ENCODE assay signal across 29 cellular contexts in genomic region chr19:49167857-49168409, GRCh38. TPM values are rescaled to one million over a fixed set of nuclear protein-coding genes. Genes with fewer than 3 reads are reported as not detected.
DNase-seq lines count a peak whose midpoint lies in the region; ATAC-seq and TF ChIP-seq lines count a peak whose summit lies in the region.
"Had no signal": no experiment of that assay in that cellular context is flagged by ENCODE, and none has a peak within 500 bp of the region (broad histone marks: within the 10 kb centered on the region; RNA-seq: fewer than 3 reads in every experiment).

No MANE protein-coding gene starts in this region.

- H4K8ac ChIP-seq in neuronal stem cell (ENCODE audit: low read depth, low read length): no peak overlapping the region

- dilution Hi-C loops in mammary epithelial cell (cut with HindIII; ENCODE audit: low sequenced_read_pairs): no loop called here

- no peak overlapping the region for H3K9ac ChIP-seq in mammary epithelial cell (ENCODE audit: insufficient read depth, low read length)
- no peak overlapping the region for H3K9ac ChIP-seq in neuronal stem cell (ENCODE audit: low read depth, low read length, poor library complexity)
- H3K9ac ChIP-seq: BLaER1 had no signal

- CTCF ChIA-PET in mammary epithelial cell (lab: Charles Lee; ENCODE audit: low non-redundant PET): no interaction called here

- TF ChIP-seq POLR2A in breast epithelium (IDR thresholded peaks at IDR 0.05): no peak

- H4K20me1 ChIP-seq in mammary epithelial cell (ENCODE audit: insufficient read depth, low read length): no peaks in the 10 kb centered on the region
- H4K20me1 ChIP-seq: BLaER1 had no signal

- H3K4me3 ChIP-seq in mammary epithelial cell (replicated peaks in 1 of 3; ENCODE audit: insufficient read depth in 1 of 3, low read depth in 2 of 3, low read length in 3 of 3): no peak overlapping the region
- H3K4me3 ChIP-seq in breast epithelium: no peak overlapping the region
- H3K4me3 ChIP-seq in neuronal stem cell (ENCODE audit: low read length in 2 of 2): no peak overlapping the region
- H3K4me3 ChIP-seq: BLaER1, SK-N-MC had no signal

- no peak overlapping the region for H2BK12ac ChIP-seq in neuronal stem cell (ENCODE audit: low read length)

- H2BK15ac ChIP-seq in neuronal stem cell (ENCODE audit: low read length): no peak overlapping the region

- no peaks in the 10 kb centered on the region for H3K27me3 ChIP-seq in mammary epithelial cell (ENCODE audit: insufficient read depth, low read length)
- H3K27me3 ChIP-seq in breast epithelium: no peaks in the 10 kb centered on the region
- peaks cover 0 to 3% (median 0%) of the 10 kb centered on the region in 3 experiments for H3K27me3 ChIP-seq in neuronal stem cell (ENCODE audit: control insufficient read depth in 3 of 3, insufficient read depth in 3 of 3, low read depth in 1 of 3, low read length in 3 of 3)
- H3K27me3 ChIP-seq: BLaER1 had no signal

- in situ Hi-C loops in mammary epithelial cell (cut with MboI; ENCODE audit: low sequenced_read_pairs in 2 of 2): no loop called here

- ATAC-seq in esophagus mucosa: peak; percentile 12
- no peak for ATAC-seq in HG03135 (IDR thresholded peaks at IDR 0.05; ENCODE audit: unreplicated experiment)
- ATAC-seq: HepG2 had no signal

- intact Hi-C loops in mammary epithelial cell (cut with micrococcal nuclease) (no loop called here), breast epithelium (cut with DNase I; ENCODE audit: low total_unique reads) (no loop called here)

- H3K27ac ChIP-seq in mammary epithelial cell (ENCODE audit: insufficient read depth, low read depth, low read length): no peak overlapping the region
- H3K27ac ChIP-seq in breast epithelium: no peak overlapping the region
- H3K27ac ChIP-seq in neuronal stem cell (replicated peaks; ENCODE audit: low read length): no peak overlapping the region
- H3K27ac ChIP-seq: 22Rv1, BLaER1, SK-N-MC had no signal

- no peak overlapping the region for H4K91ac ChIP-seq in neuronal stem cell (ENCODE audit: low read depth, low read length, poor library complexity)

- H3K14ac ChIP-seq in neuronal stem cell (ENCODE audit: low read length): no peak overlapping the region

- H2BK120ac ChIP-seq in neuronal stem cell (ENCODE audit: low read depth, low read length): no peak overlapping the region

- TSS peak; percentile 26 for BruUV-seq in mammary epithelial cell (replicated peaks; lab: Mats Ljungman, UMichigan)

- no peaks in the 10 kb centered on the region for H3K79me2 ChIP-seq in mammary epithelial cell (ENCODE audit: insufficient read depth, low read length)

- H3K36me3 ChIP-seq in mammary epithelial cell (ENCODE audit: insufficient read depth, low read length) (peaks cover 2% of the 10 kb centered on the region), breast epithelium (no peaks in the 10 kb centered on the region), neuronal stem cell (replicated peaks in 1 of 2; ENCODE audit: control insufficient read depth in 2 of 2, insufficient read depth in 2 of 2, low read length in 2 of 2) (peaks cover 0 to 68% of the 10 kb centered on the region in 2 donors)

- H3K4me2 ChIP-seq in mammary epithelial cell (ENCODE audit: insufficient read depth, low read depth, low read length) (no peak overlapping the region), neuronal stem cell (ENCODE audit: insufficient read depth, low read length, poor library complexity, severe bottlenecking) (no peak overlapping the region)
- H3K4me2 ChIP-seq: BLaER1 had no signal

- H3K4ac ChIP-seq in neuronal stem cell (ENCODE audit: low read length): no peak overlapping the region

- TF ChIP-seq CTCF in mammary epithelial cell (conservative IDR thresholded peaks at IDR 0.05 in 1 of 2, IDR thresholded peaks at IDR 0.05 in 1 of 2; ENCODE audit: extremely low read depth in 1 of 2, insufficient read depth in 1 of 2, low read depth in 1 of 2, low read length in 2 of 2) (no peak), breast epithelium (IDR thresholded peaks at IDR 0.05) (no peak)

- H3K9me3 ChIP-seq in mammary epithelial cell (replicated peaks; ENCODE audit: insufficient read depth, low read length) (no peaks in the 10 kb centered on the region), breast epithelium (no peaks in the 10 kb centered on the region), neuronal stem cell (replicated peaks in 1 of 2; ENCODE audit: control insufficient read depth in 2 of 2, insufficient read depth in 1 of 2, low read depth in 1 of 2, low read length in 2 of 2) (no peaks in the 10 kb centered on the region)
- H3K9me3 ChIP-seq: BLaER1 had no signal

- no peak for DNase-seq in mammary epithelial cell
- no peak for DNase-seq in breast epithelium (ENCODE audit: low spot score in 2 of 2)
- DNase-seq in neuronal stem cell (ENCODE audit: low spot score): no peak
- DNase-seq in NCI-H1930 (lab: John Stamatoyannopoulos, UW): no peak
- DNase-seq in COLO829 (ENCODE audit: low spot score): no peak
- no peak for DNase-seq in activated CD8-positive, alpha-beta memory T cell treated with anti-CD3 and anti-CD28 coated beads, Interleukin-2, amount 50 U/mL, for 4 hours
- DNase-seq: ACHN; CD4-positive, CD25-positive, alpha-beta regulatory T cell; DMS53; GOT3; HCEC 1CT; Kasumi-1; NCI-H1092 treated with DMSO at 0.1 percent for 48 hours; NCI-H1436; NCI-H187; NCI-H446; NCI-H524 treated with DMSO at 0.1 percent for 48 hours; NCI-H774; SIG-M5 had no signal

- H2AK5ac ChIP-seq in neuronal stem cell (ENCODE audit: low read depth, low read length): peak overlapping the region; percentile 61

- H2BK5ac ChIP-seq in neuronal stem cell (ENCODE audit: low read length): no peak overlapping the region

- H2AFZ ChIP-seq in mammary epithelial cell (ENCODE audit: low read depth, low read length) (no peak overlapping the region), neuronal stem cell (ENCODE audit: low read length) (no peak overlapping the region)

- H3K23ac ChIP-seq in neuronal stem cell (ENCODE audit: low read depth, low read length, poor library complexity): peak overlapping the region; percentile 89

- H3K4me1 ChIP-seq in mammary epithelial cell (ENCODE audit: insufficient read depth, low read length) (no peaks in the 10 kb centered on the region), breast epithelium (peaks cover 6 to 8% of the 10 kb centered on the region in 2 donors), neuronal stem cell (ENCODE audit: control insufficient read depth in 2 of 2, insufficient read depth in 1 of 2, low read depth in 1 of 2, low read length in 2 of 2) (peaks cover 0 to 7% of the 10 kb centered on the region in 2 donors)

- no peaks in the 10 kb centered on the region for H3K79me1 ChIP-seq in neuronal stem cell (ENCODE audit: low read depth, low read length)

- H3K18ac ChIP-seq in neuronal stem cell (ENCODE audit: low read length): no peak overlapping the region

- WGBS in mammary epithelial cell (ENCODE audit: low coverage, missing lambda C conversion rate): 100% methylated on average over 6 of the region's 25 CpGs
- WGBS in neuronal stem cell (ENCODE audit: extremely low coverage in 2 of 2, insufficient read length in 2 of 2, insufficient replicate concordance in 1 of 2), 2 donors: no CpG with 5 or more reads among the region's 25 CpGs

RNA-seq across cellular contexts. Expression of gene TRPM4, which starts 10.3 kb away (rescaled TPM):
- total RNA-seq in mammary epithelial cell (10 to 100 TPM; 32.7 to 61.8 TPM), breast epithelium (10 to 100 TPM; 13.1 to 34.0 (median 24.3) TPM), esophagus mucosa (12.1 TPM)
- 12.6 TPM for polyA plus RNA-seq in mammary epithelial cell
- 32.3 TPM for polyA minus RNA-seq in mammary epithelial cell
- 4.2 TPM for polyA plus RNA-seq in neuronal stem cell (2013, experiment 1 of 2)
- 4.4 TPM for polyA plus RNA-seq in neuronal stem cell (2013, experiment 2 of 2)
- total RNA-seq: CD4-positive, CD25-positive, alpha-beta regulatory T cell had no signal
- polyA plus RNA-seq: CD4-positive, CD25-positive, alpha-beta regulatory T cell had no signal

RNA-seq across cellular contexts. Expression of gene HRC, which starts 12.7 kb away (rescaled TPM):
- not detected for total RNA-seq in mammary epithelial cell
- polyA plus RNA-seq in mammary epithelial cell: not detected
- polyA minus RNA-seq in mammary epithelial cell: not detected
- 1 to 10 TPM in 2 of 3 donors, under 1 TPM in 1; 0.88 to 2.7 (median 1.3) TPM for total RNA-seq in breast epithelium
- 0.24 TPM for total RNA-seq in esophagus mucosa
- polyA plus RNA-seq in neuronal stem cell (2013, experiment 1 of 2): 0.66 TPM
- polyA plus RNA-seq in neuronal stem cell (2013, experiment 2 of 2): 0.76 TPM
- total RNA-seq: CD4-positive, CD25-positive, alpha-beta regulatory T cell; Daoy; HT1080; M059J had no signal
- polyA plus RNA-seq: CD4-positive, CD25-positive, alpha-beta regulatory T cell had no signal

RNA-seq across cellular contexts. Expression of gene PPFIA3, which starts 48.6 kb away (rescaled TPM):
- 1 to 10 TPM; 1.0 to 5.4 TPM for total RNA-seq in mammary epithelial cell
- 2.4 TPM for polyA plus RNA-seq in mammary epithelial cell
- not detected for polyA minus RNA-seq in mammary epithelial cell
- total RNA-seq in breast epithelium: 1 to 10 TPM; 3.4 to 6.2 (median 3.4) TPM
- 9.2 TPM for total RNA-seq in esophagus mucosa
- 10.5 TPM for polyA plus RNA-seq in neuronal stem cell (2013, experiment 1 of 2)
- polyA plus RNA-seq in neuronal stem cell (2013, experiment 2 of 2): 10.8 TPM

RNA-seq across cellular contexts. Expression of gene C19orf73, which starts 49.0 kb away (rescaled TPM):
- total RNA-seq in mammary epithelial cell: 1 to 10 TPM in 1 of 2 donors, under 1 TPM in 1; 0.67 to 2.0 TPM
- 0.84 TPM for polyA plus RNA-seq in mammary epithelial cell
- polyA minus RNA-seq in mammary epithelial cell: not detected
- 1 to 10 TPM; 3.8 to 5.7 (median 4.6) TPM for total RNA-seq in breast epithelium
- total RNA-seq in esophagus mucosa: 1.3 TPM
- polyA plus RNA-seq in neuronal stem cell (2013, experiment 1 of 2): 1.1 TPM
- polyA plus RNA-seq in neuronal stem cell (2013, experiment 2 of 2): 1.3 TPM
- total RNA-seq: G401 had no signal

RNA-seq across cellular contexts. Expression of gene LIN7B, which starts 53.8 kb away (rescaled TPM):
- total RNA-seq in mammary epithelial cell (1 to 10 TPM; 3.6 to 3.8 TPM), breast epithelium (10 to 100 TPM in 2 of 3 donors, 1 to 10 TPM in 1; 8.5 to 17.6 (median 11.8) TPM), esophagus mucosa (11.7 TPM)
- 1.5 TPM for polyA plus RNA-seq in mammary epithelial cell
- not detected for polyA minus RNA-seq in mammary epithelial cell
- polyA plus RNA-seq in neuronal stem cell (2013, experiment 1 of 2): 3.6 TPM
- polyA plus RNA-seq in neuronal stem cell (2013, experiment 2 of 2): 3.0 TPM
